Comparison of ENCODE assay signal across 8 cellular contexts in the genomic region with DNA sequence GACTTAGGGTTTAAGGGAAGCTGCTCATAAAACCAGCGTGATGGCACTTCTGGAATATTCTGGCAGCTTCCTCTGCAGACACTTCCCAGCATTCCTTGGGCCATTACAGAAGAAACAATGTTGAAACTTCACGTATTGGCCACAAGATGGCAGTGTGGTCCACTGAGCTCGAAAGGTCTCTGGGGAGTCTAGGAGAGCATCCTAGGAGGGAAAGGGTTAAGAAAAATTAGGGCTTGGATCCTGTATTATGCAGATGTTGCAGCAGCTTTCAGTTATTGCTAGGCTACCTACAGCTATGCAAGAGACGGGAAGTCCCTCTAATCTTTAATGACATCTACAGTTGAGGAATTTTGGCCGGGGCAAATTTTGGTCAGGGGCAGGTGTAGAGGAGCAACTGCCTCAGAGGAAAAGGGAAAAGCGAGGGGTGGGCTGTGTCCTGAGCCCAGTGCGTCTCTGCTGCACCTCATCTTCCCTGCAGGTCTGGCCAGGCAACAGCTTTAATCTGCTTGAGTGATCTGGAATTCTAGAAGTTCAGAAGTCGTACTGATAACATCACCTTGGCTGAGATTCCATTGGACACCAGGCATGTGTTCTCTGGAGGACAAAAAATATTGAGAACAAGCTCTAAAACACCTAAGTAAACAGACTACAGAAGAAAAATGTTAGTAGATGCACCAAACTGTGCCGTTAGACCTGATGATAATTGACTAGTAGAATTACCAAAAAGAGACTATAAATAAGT.
DNase-seq lines count a peak whose midpoint lies in the region; ATAC-seq and TF ChIP-seq lines count a peak whose summit lies in the region.

No MANE protein-coding gene starts in this region.

- H3K27me3 Mint-ChIP-seq in GM23338 (ENCODE audit: insufficient read depth, low read depth, poor library complexity) (peaks cover 2% of the 10 kb centered on the region), activated B cell treated with CpG ODN at 0.5 μM for 24 hours (peaks cover 13% of the 10 kb centered on the region)

- H3F3A ChIP-seq in GM23338 (replicated peaks; ENCODE audit: low read depth) = no peaks in the 10 kb centered on the region

- H3K36me3 Mint-ChIP-seq in GM23338 (ENCODE audit: low read depth) = no peaks in the 10 kb centered on the region
- no peaks in the 10 kb centered on the region for H3K36me3 Mint-ChIP-seq in activated B cell treated with CpG ODN at 0.5 μM for 24 hours (ENCODE audit: low read depth)

- intact Hi-C loops in activated B cell treated with CpG ODN at 0.5 μM for 24 hours (cut with micrococcal nuclease) = no loop called here
- intact Hi-C loops in left cardiac atrium (cut with DNase I) = no loop called here
- intact Hi-C loops in gastrocnemius medialis (cut with DNase I; ENCODE audit: low total_unique reads) = no loop called here

- no peaks in the 10 kb centered on the region for H3K9me3 ChIP-seq in KOPT-K1 (ENCODE audit: insufficient read depth, low read length, poor library complexity, severe bottlenecking)
- no peaks in the 10 kb centered on the region for H3K9me3 ChIP-seq in gastrocnemius medialis

- no peak overlapping the region for H3K4me2 ChIP-seq in GM23338

- no peaks in the 10 kb centered on the region for H3K9me2 ChIP-seq in GM23338 (ENCODE audit: insufficient read depth)

- in situ Hi-C loops in ACHN (cut with HindIII; ENCODE audit: low pct_ligation_motif_present, low pct_unique_long_range_greater_than_20kb, low sequenced_read_pairs) = no loop called here
- in situ Hi-C loops in G401 (cut with HindIII; ENCODE audit: low sequenced_read_pairs) = no loop called here
- in situ Hi-C loops in gastrocnemius medialis (cut with MboI; ENCODE audit: low sequenced_read_pairs in 4 of 4) = no loop called here

- H3K27ac Mint-ChIP-seq in GM23338 = no peak overlapping the region
- H3K27ac Mint-ChIP-seq in activated B cell treated with CpG ODN at 0.5 μM for 24 hours = no peak overlapping the region

- H3K4me1 ChIP-seq in GM23338 (ENCODE audit: insufficient read depth) = no peaks in the 10 kb centered on the region
- H3K4me1 ChIP-seq in gastrocnemius medialis = peaks cover 0 to 5% of the 10 kb centered on the region in 2 donors

- CTCF ChIA-PET in activated B cell treated with CpG ODN at 0.5 μM for 24 hours (lab: Charles Lee) = interaction anchor here (0.6 to 1.2 kb wide), 6 partner anchors 10 to 502 kb away, joined by 3 to 4 read pairs (median 3); no protein-coding TSS in a partner anchor

- H3K36me3 ChIP-seq in GM23338 (ENCODE audit: insufficient read depth) (no peaks in the 10 kb centered on the region), KOPT-K1 (ENCODE audit: insufficient read depth, low read length) (no peaks in the 10 kb centered on the region), gastrocnemius medialis (no peaks in the 10 kb centered on the region)

- H3K4me3 Mint-ChIP-seq in GM23338 (no peak overlapping the region), activated B cell treated with CpG ODN at 0.5 μM for 24 hours (no peak overlapping the region)

- H3K27ac ChIP-seq in GM23338 (ENCODE audit: low read depth) (no peak overlapping the region), KOPT-K1 (ENCODE audit: low read depth, low read length, poor library complexity, severe bottlenecking) (peak overlapping the region; percentile 61), gastrocnemius medialis (no peak overlapping the region)

- ATAC-seq in GM23338 (peak; percentile 64), activated B cell treated with CpG ODN at 0.5 μM for 24 hours (ENCODE audit: low read depth) (peak; percentile 49), left cardiac atrium (peak; percentile 50 to 62), gastrocnemius medialis (peak; percentile 52 to 65)

- POLR2A ChIA-PET in activated B cell treated with CpG ODN at 0.5 μM for 24 hours (lab: Charles Lee) = no interaction called here

- peaks cover 11% of the 10 kb centered on the region for H3K4me1 Mint-ChIP-seq in GM23338
- peaks cover 14% of the 10 kb centered on the region for H3K4me1 Mint-ChIP-seq in activated B cell treated with CpG ODN at 0.5 μM for 24 hours

- H2AFZ ChIP-seq in GM23338 = no peak overlapping the region

- peak; percentile 87 to 89 for TF ChIP-seq CTCF in GM23338 (conservative IDR thresholded peaks at IDR 0.05; ENCODE audit: low read depth in 2 of 2)
- no peak for TF ChIP-seq CTCF in activated B cell treated with CpG ODN at 0.5 μM for 24 hours (IDR thresholded peaks at IDR 0.05)
- peak; percentile 18 to 66 (median 56) for TF ChIP-seq CTCF in gastrocnemius medialis (IDR thresholded peaks at IDR 0.05 in 4 of 5, conservative IDR thresholded peaks at IDR 0.05 in 1 of 5)

- H3K4me3 ChIP-seq in GM23338 = no peak overlapping the region
- H3K4me3 ChIP-seq in gastrocnemius medialis = no peak overlapping the region

- no peaks in the 10 kb centered on the region for H4K20me1 ChIP-seq in GM23338 (replicated peaks; ENCODE audit: insufficient read depth)

- H3K9me3 Mint-ChIP-seq in GM23338 = no peaks in the 10 kb centered on the region
- H3K9me3 Mint-ChIP-seq in activated B cell treated with CpG ODN at 0.5 μM for 24 hours = no peaks in the 10 kb centered on the region

- H3K27me3 ChIP-seq in GM23338 (ENCODE audit: insufficient read depth) (no peaks in the 10 kb centered on the region), gastrocnemius medialis (no peaks in the 10 kb centered on the region)

- no peak for TF ChIP-seq POLR2A in gastrocnemius medialis (IDR thresholded peaks at IDR 0.05)

- peak; percentile 72 for DNase-seq in ACHN
- DNase-seq in G401 (ENCODE audit: low spot score) = peak; percentile 16
- DNase-seq in GM23338 (ENCODE audit: low spot score) = peak; percentile 65
- no peak for DNase-seq in activated B cell treated with CpG ODN at 0.5 μM for 24 hours
- no peak for DNase-seq in left cardiac atrium
- peak in 1 of 2 donors; percentile 29 for DNase-seq in gastrocnemius medialis
- DNase-seq in NOMO-1 treated with DMSO at 0.1 percent for 48 hours (lab: John Stamatoyannopoulos, UW; ENCODE audit: unreplicated experiment) = no peak

- H3K79me2 ChIP-seq in GM23338 (replicated peaks; ENCODE audit: insufficient read depth) = no peaks in the 10 kb centered on the region

TF ChIP-seq in GM23338, 12 proteins besides CTCF, POLR2A, EP300 and RAD21 (continues in another document):
- TF ChIP-seq ETS1 (IDR thresholded peaks at IDR 0.05) = no peak

Comparison
In these comparisons a context has a peak if more than half of its experiments do, and no peak if none do; other contexts are left out.
1. DNase-seq: peak in ACHN (single experiment), G401 (single experiment) and GM23338 (single experiment); none in activated B cell treated with CpG ODN at 0.5 μM for 24 hours (single experiment), left cardiac atrium (single experiment) and NOMO-1 treated with DMSO at 0.1 percent for 48 hours (single experiment).
2. Peak in every context shown above with its lines, with median percentiles within 50 percentile points of each other: ATAC-seq.